9 cellular contexts compared by ENCODE assay signal in the genomic region with DNA sequence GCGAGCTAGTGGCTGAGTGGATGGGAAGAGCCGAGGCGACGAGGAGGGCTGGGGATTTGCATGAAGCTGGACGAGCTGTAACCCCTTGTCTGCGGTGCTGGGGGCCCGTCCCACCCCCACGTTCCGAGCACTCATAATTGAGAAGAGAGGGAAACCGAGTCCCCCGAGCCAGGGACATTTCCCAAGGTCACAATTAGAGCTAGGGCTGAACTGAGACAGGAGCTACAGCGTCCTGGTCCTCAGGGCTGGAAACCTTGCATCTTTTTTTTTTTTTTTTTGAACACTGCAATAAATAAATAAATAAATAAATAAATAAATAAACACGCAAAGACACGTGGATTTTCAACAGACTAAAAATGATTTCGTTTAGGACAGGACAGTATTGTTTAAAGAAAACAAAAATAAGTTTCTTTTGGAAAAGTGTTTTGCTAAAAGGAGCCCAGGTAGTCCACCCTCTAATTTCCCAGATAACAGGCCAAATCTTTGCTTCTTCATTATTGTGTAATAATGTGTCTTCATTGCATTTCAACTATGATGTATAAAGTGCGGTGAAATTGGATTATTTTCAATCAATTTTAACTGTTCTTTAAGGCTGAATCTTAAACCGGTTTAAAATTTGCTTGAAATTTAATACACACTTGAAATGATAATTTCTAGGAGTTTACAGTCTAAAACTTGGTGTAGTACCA. TPM values are rescaled to one million over a fixed set of nuclear protein-coding genes. Genes with fewer than 3 reads are reported as not detected.
DNase-seq lines count a peak whose midpoint lies in the region; ATAC-seq, FAIRE-seq and TF ChIP-seq lines count a peak whose summit lies in the region.
"Had no signal": no experiment of that assay in that cellular context is flagged by ENCODE, and none has a peak within 500 bp of the region (broad histone marks: within the 10 kb centered on the region; RNA-seq: fewer than 3 reads in every experiment).

No MANE protein-coding gene starts in this region.

- H3K36me3 ChIP-seq in BE2C (no peaks in the 10 kb centered on the region), K562 (ENCODE audit: control insufficient read depth, insufficient read depth, low read length) (peaks cover 3% of the 10 kb centered on the region; the same call in 1 of the 3 replicates), testis (ENCODE audit: low read depth, missing control alignments) (no peaks in the 10 kb centered on the region)

- POLR2A ChIA-PET in K562 (lab: Yijun Ruan, JAX): interaction anchor here (0.6 to 1.4 kb wide), 3 partner anchors 10 to 610 kb away, joined by 3 read pairs; no protein-coding TSS in a partner anchor

- in situ Hi-C loops in K562 (cut with MboI): loop anchor here (5.0 kb wide), 1 partner anchor 216 kb away; no protein-coding TSS in a partner anchor
- in situ Hi-C loops in GM13976 (cut with MboI; ENCODE audit: low sequenced_read_pairs, unreplicated experiment): no loop called here

- peak overlapping the region; percentile 97 for H3K4me2 ChIP-seq in K562 (ENCODE audit: insufficient read depth, low read length)

- TF ChIP-seq EP300 in K562 (IDR thresholded peaks at IDR 0.05; ENCODE audit: low read length): no peak

- WGBS in K562 (ENCODE audit: insufficient coverage, low coverage, missing lambda C conversion rate): 4% methylated on average over 17 of the region's 17 CpGs
- 9% methylated on average over 17 of the region's 17 CpGs for WGBS in lower leg skin, 2 donors
- 8 to 10% methylated on average over 15 to 17 of the region's 17 CpGs for WGBS in testis, 2 donors

- no peaks in the 10 kb centered on the region for H3K9me3 ChIP-seq in BE2C
- no peaks in the 10 kb centered on the region for H3K9me3 ChIP-seq in K562 (replicated peaks; ENCODE audit: control insufficient read depth, insufficient read depth, low read depth, low read length)
- no peaks in the 10 kb centered on the region for H3K9me3 ChIP-seq in testis

- ATAC-seq in K562 (no peak), HG02840 (IDR thresholded peaks at IDR 0.05; ENCODE audit: low FRiP score, unreplicated experiment) (no peak)

- TF ChIP-seq POLR2A in K562 (conservative IDR thresholded peaks at IDR 0.05): no peak
- TF ChIP-seq POLR2A in lower leg skin (IDR thresholded peaks at IDR 0.05): no peak
- no peak for TF ChIP-seq POLR2A in testis (IDR thresholded peaks at IDR 0.05)

- FAIRE-seq in K562 (lab: Jason Lieb, UNC): no peak
- FAIRE-seq: islet of Langerhans had no signal

- BruUV-seq in K562 (replicated peaks; lab: Mats Ljungman, UMichigan): no TSS peak

- TF ChIP-seq CTCF in BE2C (IDR thresholded peaks at IDR 0.05; ENCODE audit: low read depth, low read length) (no peak), K562 (IDR thresholded peaks at IDR 0.05 in 2 of 3, conservative IDR thresholded peaks at IDR 0.05 in 1 of 3; ENCODE audit: insufficient read depth in 2 of 3, low read depth in 1 of 3, low read length in 3 of 3) (no peak), lower leg skin (IDR thresholded peaks at IDR 0.05) (no peak), testis (IDR thresholded peaks at IDR 0.05) (no peak), GM13976 (IDR thresholded peaks at IDR 0.05; ENCODE audit: borderline replicate concordance, control extremely low read depth, extremely low read depth, insufficient read depth, missing control alignments) (no peak)

- CTCF ChIA-PET in K562 (lab: Yijun Ruan, JAX; ENCODE audit: low intra/inter-chr PET ratio): no interaction called here

- no peaks in the 10 kb centered on the region for H3K4me1 ChIP-seq in BE2C
- peaks cover 3 to 11% of the 10 kb centered on the region in 2 experiments; a peak in 2 of 5 replicates for H3K4me1 ChIP-seq in K562 (replicated peaks in 1 of 2; ENCODE audit: control insufficient read depth in 2 of 2, insufficient read depth in 2 of 2, low read length in 2 of 2)
- H3K4me1 ChIP-seq in testis: no peaks in the 10 kb centered on the region

- no peaks in the 10 kb centered on the region for H4K20me1 ChIP-seq in K562 (replicated peaks; ENCODE audit: control insufficient read depth, insufficient read depth, low read length)

- H2AFZ ChIP-seq in K562 (ENCODE audit: low read depth, low read length): peak overlapping the region; percentile 97

- H3K4me3 ChIP-seq in BE2C (ENCODE audit: low read depth, low read length) (peak overlapping the region; percentile 93), K562 (peak overlapping the region; percentile 93), lower leg skin (ENCODE audit: low read depth, poor library complexity, severe bottlenecking) (peak overlapping the region; percentile 85), testis (peak overlapping the region; percentile 59 to 77)

- peak; percentile 45 for DNase-seq in BE2C
- DNase-seq in HT-29 (ENCODE audit: low spot score): peak; percentile 9
- DNase-seq in K562 (ENCODE audit: extremely low read depth in 1 of 4, low spot score in 3 of 4): peak in 3 of 4 experiments; percentile 40 to 47 (median 42)
- DNase-seq in lower leg skin (ENCODE audit: low spot score in 2 of 2): no peak
- peak; percentile 40 for DNase-seq in testis
- no peak for DNase-seq in COLO829 (ENCODE audit: low spot score)
- DNase-seq in GM13976 (ENCODE audit: low spot score): no peak

- H3K27ac ChIP-seq in K562 (ENCODE audit: extremely low read depth, low read depth, low read length): peak overlapping the region; percentile 90
- H3K27ac ChIP-seq in testis: peak overlapping the region; percentile 52 to 66

- peak overlapping the region; percentile 86 to 92 for H3K9ac ChIP-seq in K562 (ENCODE audit: insufficient read depth in 1 of 2, low read depth in 2 of 2, low read length in 2 of 2)

- TF ChIP-seq RAD21 in K562 (CRISPR knock-in tag; conservative IDR thresholded peaks at IDR 0.05 in 1 of 2, IDR thresholded peaks at IDR 0.05 in 1 of 2): no peak

- peaks cover 23% of the 10 kb centered on the region for H3K79me2 ChIP-seq in K562 (ENCODE audit: control insufficient read depth, insufficient read depth, low read length)

- H3K27me3 ChIP-seq in BE2C (no peaks in the 10 kb centered on the region), K562 (ENCODE audit: control insufficient read depth in 2 of 2, insufficient read depth in 2 of 2, low read length in 2 of 2) (no peaks in the 10 kb centered on the region), testis (no peaks in the 10 kb centered on the region)

- no peaks in the 10 kb centered on the region for H3K9me1 ChIP-seq in K562 (ENCODE audit: control insufficient read depth, insufficient read depth, low read length)

- intact Hi-C loops in K562 (cut with micrococcal nuclease) (loop anchor here (2.0 kb wide), 1 partner anchor 219 kb away; no protein-coding TSS in a partner anchor), lower leg skin (cut with DNase I; ENCODE audit: low total_unique reads) (no loop called here), testis (cut with DNase I; ENCODE audit: low total_unique reads) (no loop called here)

TF ChIP-seq in K562, 482 proteins besides CTCF, POLR2A, EP300 and RAD21 (continues in another document):
- TF ChIP-seq GABPB1 (CRISPR knock-in tag; IDR thresholded peaks at IDR 0.05): peak; percentile 28; the same call in 1 of the 2 replicates

RNA-seq across cellular contexts. Expression of a gene that starts 1.0 kb away (rescaled TPM):
- 8.0 TPM for polyA plus RNA-seq in BE2C (2012; ENCODE audit: insufficient read depth, insufficient read length, low read depth)
- total RNA-seq in HT-29 (2014; rRNA removed; shearing (Covaris generic)): 0.65 TPM in 1 of 2 replicates, not detected in the other
- total RNA-seq in K562 (2011; cell fraction: chromatin; rRNA removed; ENCODE audit: low replicate concordance): 22.6 and 34.0 TPM in 2 replicates
- 13.3 and 18.2 TPM in 2 replicates for total RNA-seq in K562 (2011; cell fraction: nucleolus; rRNA removed)
- 21.1 and 23.0 TPM in 2 replicates for total RNA-seq in K562 (2011; cell fraction: nucleoplasm; rRNA removed)
- total RNA-seq in K562 (2014; rRNA removed): 5.7 and 7.9 TPM in 2 replicates
- 14.8 and 15.1 TPM in 2 replicates for total RNA-seq in K562 (2014; rRNA removed; fragmentation: Illumina TruSeq; extraction: Trizol)
- 9.2 and 9.5 TPM in 2 replicates for total RNA-seq in K562 (2015; rRNA removed; fragmentation: Illumina TruSeq; extraction: Trizol)
- total RNA-seq in K562 (2021): 9.3 and 11.0 TPM in 2 replicates
- 11.3 and 15.2 TPM in 2 replicates for polyA plus RNA-seq in K562 (2011; rRNA removed)
- polyA plus RNA-seq in K562 (2011; cell fraction: cytosol; rRNA removed): 2.2 and 5.1 TPM in 2 replicates
- polyA plus RNA-seq in K562 (2011; cell fraction: nucleus; rRNA removed): 5.9 and 8.1 TPM in 2 replicates
- 4.9 and 7.1 TPM in 2 replicates for polyA plus RNA-seq in K562 (2012)
- 13.2 and 14.7 TPM in 2 replicates for polyA plus RNA-seq in K562 (2014; fragmentation: Illumina TruSeq; extraction: Trizol)
- polyA plus RNA-seq in K562 (2014; fragmentation: Nextera tagmentation; extraction: Ambion mirVana): 1 to 10 TPM; 7.8 to 8.1 TPM
- 7.7 and 9.4 TPM in 2 replicates for polyA plus RNA-seq in K562 (2014; rRNA removed)
- polyA minus RNA-seq in K562 (2011; rRNA and poly(A)+ RNA removed): 24.4 and 25.6 TPM in 2 replicates
- polyA minus RNA-seq in K562 (2011; cell fraction: cytosol; rRNA and poly(A)+ RNA removed): 5.8 and 10.5 TPM in 2 replicates
- polyA minus RNA-seq in K562 (2011; cell fraction: nucleus; rRNA and poly(A)+ RNA removed): 4.8 and 12.3 TPM in 2 replicates
- total RNA-seq in lower leg skin: 10 to 100 TPM in 1 of 4 donors, 1 to 10 TPM in 3; 1.0 to 14.0 (median 3.8) TPM
- 10 to 100 TPM in 1 of 2 donors, 1 to 10 TPM in 1; 9.6 to 11.7 TPM for total RNA-seq in testis
- polyA plus RNA-seq in testis (ENCODE audit: insufficient read depth, low read depth, low replicate concordance): 27.7 TPM

RNA-seq across cellular contexts. Expression of a gene that starts 11.5 kb away (rescaled TPM):
- polyA plus RNA-seq in BE2C (2012; ENCODE audit: insufficient read depth, insufficient read length, low read depth): 38.4 TPM
- total RNA-seq in HT-29 (2014; rRNA removed; shearing (Covaris generic)): 8.7 and 10.5 TPM in 2 replicates
- total RNA-seq in K562 (2011; cell fraction: chromatin; rRNA removed; ENCODE audit: low replicate concordance): 26.2 and 31.5 TPM in 2 replicates
- total RNA-seq in K562 (2011; cell fraction: nucleolus; rRNA removed): 24.9 and 35.2 TPM in 2 replicates
- total RNA-seq in K562 (2011; cell fraction: nucleoplasm; rRNA removed): 20.5 and 25.2 TPM in 2 replicates
- total RNA-seq in K562 (2014; rRNA removed) (15.3 and 16.0 TPM in 2 replicates), K562 (2014; rRNA removed; fragmentation: Illumina TruSeq; extraction: Trizol) (21.9 and 22.1 TPM in 2 replicates), K562 (2015; rRNA removed; fragmentation: Illumina TruSeq; extraction: Trizol) (26.0 and 26.4 TPM in 2 replicates), K562 (2021) (18.3 and 19.2 TPM in 2 replicates), lower leg skin (10 to 100 TPM; 11.5 to 15.5 (median 14.1) TPM), testis (10 to 100 TPM; 12.4 to 17.2 TPM)
- polyA plus RNA-seq in K562 (2011; rRNA removed) (23.1 and 27.9 TPM in 2 replicates), K562 (2014; fragmentation: Illumina TruSeq; extraction: Trizol) (18.0 and 23.0 TPM in 2 replicates), K562 (2014; fragmentation: Nextera tagmentation; extraction: Ambion mirVana) (1 to 10 TPM; 3.5 to 5.1 TPM), K562 (2014; rRNA removed) (13.9 and 15.4 TPM in 2 replicates), testis (ENCODE audit: insufficient read depth, low read depth, low replicate concordance) (18.0 TPM)
- 14.6 and 16.2 TPM in 2 replicates for polyA plus RNA-seq in K562 (2011; cell fraction: cytosol; rRNA removed)
- 10.4 and 13.2 TPM in 2 replicates for polyA plus RNA-seq in K562 (2011; cell fraction: nucleus; rRNA removed)
- polyA plus RNA-seq in K562 (2012): 14.2 and 14.7 TPM in 2 replicates
- polyA minus RNA-seq in K562 (2011; rRNA and poly(A)+ RNA removed): 31.5 and 34.3 TPM in 2 replicates
- 11.5 and 15.1 TPM in 2 replicates for polyA minus RNA-seq in K562 (2011; cell fraction: cytosol; rRNA and poly(A)+ RNA removed)
- polyA minus RNA-seq in K562 (2011; cell fraction: nucleus; rRNA and poly(A)+ RNA removed): 14.3 and 27.2 TPM in 2 replicates

Comparison
In these comparisons a context has a peak if more than half of its experiments do, and no peak if none do; other contexts are left out.
1. DNase-seq: peak in BE2C (single experiment), HT-29 (single experiment), K562 (3 of 4) and testis (single experiment); none in lower leg skin (0 of 2), COLO829 (single experiment) and GM13976 (single experiment).
2. Peak in every context shown above with its lines, with median percentiles within 50 percentile points of each other: H3K4me3 ChIP-seq.